8 cellular contexts compared by ENCODE assay signal in genomic region chr7:157273208-157274202, GRCh38.
DNase-seq lines count a peak whose midpoint lies in the region; ATAC-seq and TF ChIP-seq lines count a peak whose summit lies in the region.

No MANE protein-coding gene starts in this region.

- intact Hi-C loops in Caco-2 (cut with micrococcal nuclease; ENCODE audit: unreplicated experiment) (loop anchor here (1.0 to 5.0 kb wide), 2 partner anchors 46 to 67 kb away; no protein-coding TSS in a partner anchor), Panc1 (cut with micrococcal nuclease; ENCODE audit: unreplicated experiment) (no loop called here)

- H3K27me3 ChIP-seq in Caco-2 (replicated peaks; ENCODE audit: control insufficient read depth, insufficient read depth, low read length) (no peaks in the 10 kb centered on the region), HL-60 (ENCODE audit: insufficient read depth, poor library complexity, severe bottlenecking) (no peaks in the 10 kb centered on the region), Panc1 (ENCODE audit: control insufficient read depth, insufficient read depth, low read length) (no peaks in the 10 kb centered on the region)

- no peaks in the 10 kb centered on the region for H3K27me3 Mint-ChIP-seq in Caco-2 (ENCODE audit: insufficient read depth, unreplicated experiment)

- H3K9me3 ChIP-seq in Caco-2 (no peaks in the 10 kb centered on the region), Panc1 (ENCODE audit: control insufficient read depth, insufficient read depth, low read depth, low read length) (no peaks in the 10 kb centered on the region)

- peaks cover 9% of the 10 kb centered on the region for H3K4me1 Mint-ChIP-seq in Caco-2 (ENCODE audit: low read depth, unreplicated experiment)

- no peaks in the 10 kb centered on the region for H3K9me3 Mint-ChIP-seq in Caco-2 (ENCODE audit: unreplicated experiment)

- POLR2A ChIA-PET in Caco-2 (lab: Charles Lee): no interaction called here
- POLR2A ChIA-PET in Panc1 (lab: Charles Lee): no interaction called here

- in situ Hi-C loops in Panc1 (cut with HindIII; ENCODE audit: low pct_unique_long_range_greater_than_20kb, low sequenced_read_pairs): no loop called here

- no TSS peak for BruUV-seq in Caco-2 (replicated peaks; lab: Mats Ljungman, UMichigan)
- no TSS peak for BruUV-seq in Panc1 (replicated peaks; lab: Mats Ljungman, UMichigan)

- TF ChIP-seq CTCF in Caco-2 (IDR thresholded peaks at IDR 0.05; ENCODE audit: insufficient read depth in 1 of 2, low read depth in 1 of 2, low read length in 1 of 2, severe bottlenecking in 1 of 2, unreplicated experiment in 1 of 2) (peak; percentile 97 to 98), HL-60 (IDR thresholded peaks at IDR 0.05; ENCODE audit: insufficient read depth, low read length) (peak; percentile 82), Panc1 (IDR thresholded peaks at IDR 0.05) (peak; percentile 99), fibroblast of villous mesenchyme (IDR thresholded peaks at IDR 0.05; ENCODE audit: insufficient read depth, low read depth, low read length) (peak; percentile 99), omental fat pad (IDR thresholded peaks at IDR 0.05) (peak in 2 of 3 donors; percentile 58 to 71)

- DNase-seq in Caco-2: peak; percentile 68 to 84
- DNase-seq in HL-60 (ENCODE audit: low read depth in 1 of 2, low spot score in 1 of 2): peak; percentile 67 to 68
- DNase-seq in Panc1 (ENCODE audit: low read depth, low spot score): peak; percentile 47
- DNase-seq in activated T-helper 1 cell treated with anti-CD3 and anti-CD28 coated beads, Interleukin-2, amount 50 U/mL, for 16 hours (ENCODE audit: low read depth in 1 of 2, low spot score in 1 of 2): peak; percentile 30 to 33
- peak; percentile 80 for DNase-seq in fibroblast of villous mesenchyme (ENCODE audit: low read depth)
- peak; percentile 48 for DNase-seq in omental fat pad (ENCODE audit: low spot score)

- peak; percentile 55 for ATAC-seq in GM19467 (IDR thresholded peaks at IDR 0.05; ENCODE audit: unreplicated experiment)
- peak; percentile 82 for ATAC-seq in Panc1
- peak; percentile 87 for ATAC-seq in omental fat pad (ENCODE audit: low FRiP score)

- H3K36me3 Mint-ChIP-seq in Caco-2 (ENCODE audit: insufficient read depth, unreplicated experiment): peaks cover 36% of the 10 kb centered on the region

- H3K4me1 ChIP-seq in Caco-2: 0 out of 2 replicates have a peak, but pooled peaks cover 5% of the 10 kb centered on the region
- peaks cover 19% of the 10 kb centered on the region for H3K4me1 ChIP-seq in Panc1 (ENCODE audit: control insufficient read depth, insufficient read depth, low read length)

- H3K27ac Mint-ChIP-seq in Caco-2 (ENCODE audit: unreplicated experiment): peak overlapping the region; percentile 53

- H3K4me3 Mint-ChIP-seq in Caco-2 (ENCODE audit: unreplicated experiment): no peak overlapping the region

- no peak overlapping the region for H3K4me3 ChIP-seq in Caco-2 (ENCODE audit: low read depth, low read length)
- H3K4me3 ChIP-seq in HL-60 (replicated peaks; ENCODE audit: insufficient read depth, low read length): no peak overlapping the region
- H3K4me3 ChIP-seq in Panc1 (ENCODE audit: low read depth in 2 of 2, low read length in 2 of 2): no peak overlapping the region
- H3K4me3 ChIP-seq in fibroblast of villous mesenchyme (ENCODE audit: low read depth, low read length): no peak overlapping the region

- CTCF ChIA-PET in Caco-2 (lab: Charles Lee) (interaction anchor here (0.6 kb wide), 1 partner anchor 34 kb away, joined by 3 read pairs; no protein-coding TSS in a partner anchor), Panc1 (lab: Charles Lee) (no interaction called here)

- peaks cover 2% of the 10 kb centered on the region; the same call in 1 of the 2 replicates for H3K36me3 ChIP-seq in Caco-2 (ENCODE audit: control insufficient read depth, insufficient read depth, low read length)
- H3K36me3 ChIP-seq in Panc1 (ENCODE audit: control insufficient read depth, insufficient read depth, low read length): no peaks in the 10 kb centered on the region; the same call in 1 of the 2 replicates

- H3K27ac ChIP-seq in HL-60 (replicated peaks) (no peak overlapping the region), Panc1 (ENCODE audit: low read length) (peak overlapping the region; percentile 48), temporal lobe (ENCODE audit: low read depth, low read length) (peak overlapping the region; percentile 5)
